Comparison of ENCODE assay signal across 17 cellular contexts in genomic region chr2:228675042-228675441, GRCh38.
DNase-seq lines count a peak whose midpoint lies in the region; ATAC-seq and TF ChIP-seq lines count a peak whose summit lies in the region.
"Had no signal": no experiment of that assay in that cellular context is flagged by ENCODE, and none has a peak within 500 bp of the region (broad histone marks: within the 10 kb centered on the region; RNA-seq: fewer than 3 reads in every experiment).

No MANE protein-coding gene starts in this region.

- no peak overlapping the region for H3K27ac ChIP-seq in body of pancreas
- peak overlapping the region; percentile 3 for H3K27ac ChIP-seq in suprapubic skin
- no peak overlapping the region for H3K27ac ChIP-seq in esophagus muscularis mucosa (replicated peaks in 1 of 4)

- ATAC-seq in body of pancreas = peak; percentile 47
- peak; percentile 95 for ATAC-seq in left ventricle myocardium superior
- ATAC-seq: activated naive CD8-positive, alpha-beta T cell treated with anti-CD3 and anti-CD28 coated beads, Interleukin-2, amount 50 U/mL, for 24 hours; activated T-cell treated with anti-CD3 and anti-CD28 coated beads, Interleukin-2, amount 50 U/mL, for 72 hours; left colon; Panc1 had no signal

- H3K27me3 Mint-ChIP-seq in HFFc6 (ENCODE audit: insufficient read depth) = no peaks in the 10 kb centered on the region; the same call in none of the 2 replicates
- H3K27me3 Mint-ChIP-seq: activated naive CD8-positive, alpha-beta T cell treated with anti-CD3 and anti-CD28 coated beads, Interleukin-2, amount 50 U/mL, for 24 hours; CD4-positive, alpha-beta T cell; progenitor cell of endocrine pancreas had no signal

- TF ChIP-seq EP300 in suprapubic skin (IDR thresholded peaks at IDR 0.05) (no peak), esophagus muscularis mucosa (IDR thresholded peaks at IDR 0.05) (no peak)

- H3K4me1 Mint-ChIP-seq in HFFc6 (ENCODE audit: low read depth) = peaks cover 22% of the 10 kb centered on the region
- H3K4me1 Mint-ChIP-seq: activated naive CD8-positive, alpha-beta T cell treated with anti-CD3 and anti-CD28 coated beads, Interleukin-2, amount 50 U/mL, for 24 hours had no signal

- no peaks in the 10 kb centered on the region for H3K27me3 ChIP-seq in body of pancreas
- H3K27me3 ChIP-seq in suprapubic skin = no peaks in the 10 kb centered on the region
- no peaks in the 10 kb centered on the region for H3K27me3 ChIP-seq in esophagus muscularis mucosa

- TF ChIP-seq POLR2A in body of pancreas (IDR thresholded peaks at IDR 0.05) = no peak
- no peak for TF ChIP-seq POLR2A in suprapubic skin (IDR thresholded peaks at IDR 0.05)
- no peak for TF ChIP-seq POLR2A in esophagus muscularis mucosa (IDR thresholded peaks at IDR 0.05; ENCODE audit: low read depth)

- H3K4me1 ChIP-seq in body of pancreas (no peaks in the 10 kb centered on the region), suprapubic skin (no peaks in the 10 kb centered on the region), esophagus muscularis mucosa (no peaks in the 10 kb centered on the region)

- no peak overlapping the region for H3K4me3 ChIP-seq in body of pancreas
- no peak overlapping the region for H3K4me3 ChIP-seq in suprapubic skin
- no peak overlapping the region for H3K4me3 ChIP-seq in esophagus muscularis mucosa

- H3K9me3 ChIP-seq in body of pancreas (no peaks in the 10 kb centered on the region), suprapubic skin (no peaks in the 10 kb centered on the region), esophagus muscularis mucosa (no peaks in the 10 kb centered on the region)

- no peaks in the 10 kb centered on the region for H3K9me3 Mint-ChIP-seq in HFFc6
- H3K9me3 Mint-ChIP-seq: CD4-positive, alpha-beta T cell had no signal

- H3K36me3 ChIP-seq in body of pancreas (replicated peaks in 1 of 2; ENCODE audit: insufficient read depth in 1 of 2, low read depth in 2 of 2) = no peaks in the 10 kb centered on the region
- no peaks in the 10 kb centered on the region for H3K36me3 ChIP-seq in suprapubic skin
- H3K36me3 ChIP-seq in esophagus muscularis mucosa = no peaks in the 10 kb centered on the region

- intact Hi-C loops in body of pancreas (cut with DNase I) = no loop called here
- intact Hi-C loops in left ventricle myocardium superior (cut with micrococcal nuclease) = no loop called here
- intact Hi-C loops in esophagus muscularis mucosa (cut with DNase I) = no loop called here

- H3K27ac Mint-ChIP-seq in HFFc6 = no peak overlapping the region
- H3K27ac Mint-ChIP-seq: activated naive CD8-positive, alpha-beta T cell treated with anti-CD3 and anti-CD28 coated beads, Interleukin-2, amount 50 U/mL, for 24 hours; activated T-cell treated with anti-CD3 and anti-CD28 coated beads, Interleukin-2, amount 50 U/mL, for 72 hours; CD4-positive, alpha-beta T cell; progenitor cell of endocrine pancreas had no signal

- WGBS in body of pancreas, 2 donors = 54 to 57% methylated on average over 3 of the region's 3 CpGs
- 40% methylated on average over 3 of the region's 3 CpGs for WGBS in suprapubic skin
- WGBS in esophagus muscularis mucosa = 55% methylated on average over 3 of the region's 3 CpGs

- TF ChIP-seq CTCF in HFFc6 (IDR thresholded peaks at IDR 0.05) (peak; percentile 31; the same call in 1 of the 2 replicates), body of pancreas (IDR thresholded peaks at IDR 0.05) (no peak), suprapubic skin (IDR thresholded peaks at IDR 0.05) (no peak), esophagus muscularis mucosa (IDR thresholded peaks at IDR 0.05) (no peak)

- no peaks in the 10 kb centered on the region for H3K36me3 Mint-ChIP-seq in HFFc6 (ENCODE audit: low read depth)

- no peak overlapping the region for H3K4me3 Mint-ChIP-seq in HFFc6
- H3K4me3 Mint-ChIP-seq: activated naive CD8-positive, alpha-beta T cell treated with anti-CD3 and anti-CD28 coated beads, Interleukin-2, amount 50 U/mL, for 24 hours; activated T-cell treated with anti-CD3 and anti-CD28 coated beads, Interleukin-2, amount 50 U/mL, for 72 hours; CD4-positive, alpha-beta T cell had no signal

- DNase-seq in HFFc6 (peak; percentile 83), body of pancreas (peak in 1 of 4 donors; percentile 31), left ventricle myocardium superior (no peak), suprapubic skin (ENCODE audit: low spot score in 2 of 2) (no peak), GDM1 (lab: John Stamatoyannopoulos, UW) (no peak), esophagus muscularis mucosa (ENCODE audit: extremely low spot score) (no peak), NCI-H1436 (lab: John Stamatoyannopoulos, UW) (no peak)
- DNase-seq: activated CD4-positive, alpha-beta T cell treated with anti-CD3 and anti-CD28 coated beads, Interleukin-2, amount 50 U/mL, for 4 hours; activated naive CD8-positive, alpha-beta T cell treated with anti-CD3 and anti-CD28 coated beads, Interleukin-2, amount 50 U/mL, for 24 hours; activated T-cell treated with anti-CD3 and anti-CD28 coated beads, Interleukin-2, amount 50 U/mL, for 72 hours; CD4-positive, alpha-beta T cell; DMS79 treated with DMSO at 0.1 percent for 48 hours; GOT3; left colon; NCI-H2081 treated with DMSO at 0.1 percent for 48 hours had no signal
